In the genomic region with DNA sequence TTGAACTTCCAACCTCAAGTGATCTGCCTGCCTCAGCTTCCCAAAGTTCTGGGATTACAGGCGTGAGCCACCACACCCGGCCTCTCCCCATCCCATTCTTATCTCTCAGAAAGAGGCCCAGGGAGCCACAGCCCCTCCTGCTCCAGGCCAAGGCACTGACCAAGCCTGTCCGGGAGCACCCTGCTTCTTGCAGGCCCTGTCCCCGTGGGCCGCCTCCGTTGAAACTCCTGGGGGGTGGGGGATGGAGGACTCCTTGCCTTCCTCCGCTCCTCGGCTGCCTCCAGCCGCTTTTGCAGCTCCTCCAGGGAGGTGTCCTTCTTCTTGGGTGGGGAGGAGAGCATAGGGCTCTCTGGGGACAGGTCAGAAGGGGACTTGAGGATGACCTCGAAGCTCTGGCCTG, we compare ENCODE assay signal across 16 cellular contexts. TPM values are rescaled to one million over a fixed set of nuclear protein-coding genes. Genes with fewer than 3 reads are reported as not detected.
DNase-seq lines count a peak whose midpoint lies in the region; ATAC-seq and TF ChIP-seq lines count a peak whose summit lies in the region.
"Had no signal": no experiment of that assay in that cellular context is flagged by ENCODE, and none has a peak within 500 bp of the region (broad histone marks: within the 10 kb centered on the region; RNA-seq: fewer than 3 reads in every experiment).

No MANE protein-coding gene starts in this region.

- TF ChIP-seq CTCF in MCF 10A (IDR thresholded peaks at IDR 0.05; ENCODE audit: unreplicated experiment): no peak
- TF ChIP-seq CTCF in breast epithelium (IDR thresholded peaks at IDR 0.05): no peak
- no peak for TF ChIP-seq CTCF in mesothelial cell of epicardium (IDR thresholded peaks at IDR 0.05; ENCODE audit: unreplicated experiment)
- no peak for TF ChIP-seq CTCF in ascending aorta (IDR thresholded peaks at IDR 0.05)

- H3K27ac ChIP-seq in breast epithelium: no peak overlapping the region
- H3K27ac ChIP-seq in ascending aorta: no peak overlapping the region
- H3K27ac ChIP-seq: psoas muscle, vagina had no signal

- H3K9me3 Mint-ChIP-seq in MCF 10A (ENCODE audit: unreplicated experiment) (no peaks in the 10 kb centered on the region), mesothelial cell of epicardium (no peaks in the 10 kb centered on the region)
- no peaks in the 10 kb centered on the region for H3K9me3 Mint-ChIP-seq in activated CD8-positive, alpha-beta T cell treated with anti-CD3 and anti-CD28 coated beads, Interleukin-2, amount 10 ng/mL, durations not matched to agents 7 days and 5 days (ENCODE audit: insufficient read depth)

- intact Hi-C loops in MCF 10A (cut with micrococcal nuclease): loop anchor here (10.0 kb wide), 1 partner anchor 109 kb away; a partner anchor contains a TSS
- intact Hi-C loops in breast epithelium (cut with DNase I; ENCODE audit: low total_unique reads): no loop called here
- intact Hi-C loops in ascending aorta (cut with DNase I): no loop called here

- H3K27me3 ChIP-seq in breast epithelium: no peaks in the 10 kb centered on the region
- no peaks in the 10 kb centered on the region for H3K27me3 ChIP-seq in ascending aorta
- H3K27me3 ChIP-seq: vagina had no signal

- ATAC-seq in activated CD8-positive, alpha-beta T cell treated with anti-CD3 and anti-CD28 coated beads, Interleukin-2, amount 10 ng/mL, durations not matched to agents 7 days and 5 days: no peak
- ATAC-seq: psoas muscle had no signal

- no peaks in the 10 kb centered on the region for H3K36me3 ChIP-seq in breast epithelium
- no peaks in the 10 kb centered on the region for H3K36me3 ChIP-seq in ascending aorta
- H3K36me3 ChIP-seq: vagina had no signal

- H3K4me1 Mint-ChIP-seq in MCF 10A (ENCODE audit: insufficient read depth, unreplicated experiment) (no peaks in the 10 kb centered on the region), mesothelial cell of epicardium (peaks cover 5% of the 10 kb centered on the region)
- peaks cover 12% of the 10 kb centered on the region for H3K4me1 Mint-ChIP-seq in activated CD8-positive, alpha-beta T cell treated with anti-CD3 and anti-CD28 coated beads, Interleukin-2, amount 10 ng/mL, durations not matched to agents 7 days and 5 days (ENCODE audit: low read depth)

- TF ChIP-seq POLR2A in breast epithelium (IDR thresholded peaks at IDR 0.05): no peak

- POLR2A ChIA-PET in MCF 10A (lab: Yijun Ruan, JAX): interaction anchor here (1.9 to 2.7 kb wide), 2 partner anchors 15 to 98 kb away, joined by 3 to 33 read pairs; a partner anchor contains a TSS
- POLR2A ChIA-PET in activated CD8-positive, alpha-beta T cell treated with anti-CD3 and anti-CD28 coated beads, Interleukin-2, amount 10 ng/mL, durations not matched to agents 7 days and 5 days (lab: Charles Lee): no interaction called here

- DNase-seq in MCF 10A (ENCODE audit: unreplicated experiment) (no peak), breast epithelium (ENCODE audit: low spot score in 2 of 2) (no peak), mesothelial cell of epicardium (ENCODE audit: low spot score in 2 of 2, unreplicated experiment in 2 of 2) (no peak), OCI-M2 (lab: John Stamatoyannopoulos, UW; ENCODE audit: unreplicated experiment) (no peak), NCI-H2107 (lab: John Stamatoyannopoulos, UW) (no peak), AML-193 (lab: John Stamatoyannopoulos, UW) (no peak), ascending aorta (ENCODE audit: low spot score in 2 of 2) (no peak)
- no peak for DNase-seq in activated CD8-positive, alpha-beta T cell treated with anti-CD3 and anti-CD28 coated beads, Interleukin-2, amount 10 ng/mL, durations not matched to agents 7 days and 5 days
- DNase-seq: activated CD4-positive, CD25-positive, alpha-beta regulatory T cell treated with anti-CD3 and anti-CD28 coated beads, Interleukin-2, amount 50 U/mL, for 72 hours; activated effector memory CD4-positive, alpha-beta T cell treated with Interleukin-2 at 50 U/mL for 16 hours; NCI-H1048; NCI-H2171; NCI-H774; psoas muscle had no signal

- H3K4me3 ChIP-seq in breast epithelium: no peak overlapping the region
- H3K4me3 ChIP-seq in ascending aorta: no peak overlapping the region
- H3K4me3 ChIP-seq: vagina had no signal

- peak overlapping the region; percentile 49 for H3K27ac Mint-ChIP-seq in MCF 10A (ENCODE audit: low read depth, unreplicated experiment)
- H3K27ac Mint-ChIP-seq in activated CD8-positive, alpha-beta T cell treated with anti-CD3 and anti-CD28 coated beads, Interleukin-2, amount 10 ng/mL, durations not matched to agents 7 days and 5 days: no peak overlapping the region
- H3K27ac Mint-ChIP-seq in mesothelial cell of epicardium: peak overlapping the region; percentile 61

- H3K27me3 Mint-ChIP-seq in MCF 10A (ENCODE audit: insufficient read depth, unreplicated experiment) (no peaks in the 10 kb centered on the region), mesothelial cell of epicardium (ENCODE audit: low read depth) (no peaks in the 10 kb centered on the region)
- H3K27me3 Mint-ChIP-seq in activated CD8-positive, alpha-beta T cell treated with anti-CD3 and anti-CD28 coated beads, Interleukin-2, amount 10 ng/mL, durations not matched to agents 7 days and 5 days (ENCODE audit: low read depth): no peaks in the 10 kb centered on the region

- BruUV-seq in MCF 10A (replicated peaks; lab: Mats Ljungman, UMichigan): no TSS peak

- CTCF ChIA-PET in MCF 10A (lab: Yijun Ruan, JAX): interaction anchor here (0.7 kb wide), 1 partner anchor 37 kb away, joined by 3 read pairs; no protein-coding TSS in a partner anchor
- CTCF ChIA-PET in activated CD8-positive, alpha-beta T cell treated with anti-CD3 and anti-CD28 coated beads, Interleukin-2, amount 10 ng/mL, durations not matched to agents 7 days and 5 days (lab: Charles Lee): interaction anchor here (2.1 to 2.5 kb wide), 2 partner anchors 15 to 30 kb away, joined by 8 to 18 read pairs; a partner anchor contains a TSS

- H3K9me3 ChIP-seq in breast epithelium (no peaks in the 10 kb centered on the region), ascending aorta (no peaks in the 10 kb centered on the region)
- H3K9me3 ChIP-seq: psoas muscle, vagina had no signal

- H3K36me3 Mint-ChIP-seq in MCF 10A (ENCODE audit: insufficient read depth, unreplicated experiment) (peaks cover 10% of the 10 kb centered on the region), mesothelial cell of epicardium (no peaks in the 10 kb centered on the region)
- peaks cover 4% of the 10 kb centered on the region for H3K36me3 Mint-ChIP-seq in activated CD8-positive, alpha-beta T cell treated with anti-CD3 and anti-CD28 coated beads, Interleukin-2, amount 10 ng/mL, durations not matched to agents 7 days and 5 days (ENCODE audit: low read depth)

- H3K4me1 ChIP-seq in breast epithelium: peaks cover 0 to 3% of the 10 kb centered on the region in 2 donors
- peaks cover 6 to 7% of the 10 kb centered on the region in 2 donors for H3K4me1 ChIP-seq in ascending aorta

- H3K4me3 Mint-ChIP-seq in MCF 10A (ENCODE audit: unreplicated experiment) (peak overlapping the region; percentile 74), mesothelial cell of epicardium (peak overlapping the region; percentile 68)
- H3K4me3 Mint-ChIP-seq in activated CD8-positive, alpha-beta T cell treated with anti-CD3 and anti-CD28 coated beads, Interleukin-2, amount 10 ng/mL, durations not matched to agents 7 days and 5 days: peak overlapping the region; percentile 62

RNA-seq across cellular contexts. Expression of a gene that starts 9.7 kb away (rescaled TPM):
- total RNA-seq in MCF 10A (2022): 1.7 and 5.3 TPM in 2 replicates
- 10 to 100 TPM; 11.8 to 19.6 (median 17.7) TPM for total RNA-seq in breast epithelium
- total RNA-seq in activated CD8-positive, alpha-beta T cell treated with anti-CD3 and anti-CD28 coated beads, Interleukin-2, amount 10 ng/mL, durations not matched to agents 7 days and 5 days: 10 to 100 TPM; 13.1 to 13.3 TPM
- 29.9 to 34.1 TPM (median 32.1 TPM) in 3 replicates for total RNA-seq in mesothelial cell of epicardium
- total RNA-seq in ascending aorta: 37.0 TPM

RNA-seq across cellular contexts. Expression of a gene that starts 14.6 kb away (rescaled TPM):
- total RNA-seq in MCF 10A (2022): 27.9 and 39.2 TPM in 2 replicates
- 10 to 100 TPM; 12.5 to 22.3 (median 15.1) TPM for total RNA-seq in breast epithelium
- total RNA-seq in activated CD8-positive, alpha-beta T cell treated with anti-CD3 and anti-CD28 coated beads, Interleukin-2, amount 10 ng/mL, durations not matched to agents 7 days and 5 days: 10 to 100 TPM; 49.8 to 54.3 TPM
- 38.7 to 45.2 TPM (median 42.2 TPM) in 3 replicates for total RNA-seq in mesothelial cell of epicardium
- total RNA-seq in ascending aorta: 80.6 TPM

RNA-seq across cellular contexts. Expression of a gene that starts 16.6 kb away (rescaled TPM):
- total RNA-seq in MCF 10A (2022): 14.9 and 19.6 TPM in 2 replicates
- 10 to 100 TPM in 2 of 3 donors, 1 to 10 TPM in 1; 6.6 to 11.0 (median 10.2) TPM for total RNA-seq in breast epithelium
- total RNA-seq in activated CD8-positive, alpha-beta T cell treated with anti-CD3 and anti-CD28 coated beads, Interleukin-2, amount 10 ng/mL, durations not matched to agents 7 days and 5 days: 10 to 100 TPM; 16.2 TPM
- total RNA-seq in mesothelial cell of epicardium: 16.1 to 17.2 TPM (median 17.0 TPM) in 3 replicates
- 14.0 TPM for total RNA-seq in ascending aorta

RNA-seq across cellular contexts. Expression of a gene that starts 53.0 kb away (rescaled TPM):
- total RNA-seq in MCF 10A (2022): 12.3 and 24.4 TPM in 2 replicates
- 10 to 100 TPM in 1 of 3 donors, 1 to 10 TPM in 2; 2.8 to 40.0 (median 7.4) TPM for total RNA-seq in breast epithelium
- total RNA-seq in activated CD8-positive, alpha-beta T cell treated with anti-CD3 and anti-CD28 coated beads, Interleukin-2, amount 10 ng/mL, durations not matched to agents 7 days and 5 days: not detected
- 1.6 TPM in 1 of 3 replicates, not detected in the others for total RNA-seq in mesothelial cell of epicardium
- 119 TPM for total RNA-seq in ascending aorta
- total RNA-seq: T-helper 2 cell treated with Interferon-gamma antibody and Interleukin-4, amounts not matched to agents 100 ng/mL and 5 ng/mL, for 36 hours had no signal
